In genomic region chr6:26055670-26056582, GRCh38 we compare ENCODE assay signal across 8 cellular contexts. TPM values are rescaled to one million over a fixed set of nuclear protein-coding genes. Genes with fewer than 3 reads are reported as not detected.
A peak's percentile ranks its signal among the peaks of the same experiment; 100 is the strongest.
DNase-seq lines count a peak whose midpoint lies in the region; ATAC-seq, FAIRE-seq and TF ChIP-seq lines count a peak whose summit lies in the region.

No MANE protein-coding gene starts in this region.

- H3K9me3 ChIP-seq in left ventricle myocardium inferior (replicated peaks) (no peaks in the 10 kb centered on the region), prostate gland (no peaks in the 10 kb centered on the region)

- peaks cover 28% of the 10 kb centered on the region for H3K4me1 ChIP-seq in left ventricle myocardium inferior
- H3K4me1 ChIP-seq in prostate gland (replicated peaks), result no peaks in the 10 kb centered on the region

- H3K4me3 ChIP-seq in left ventricle myocardium inferior (peak overlapping the region; percentile 78), prostate gland (peak overlapping the region; percentile 48 to 75)

- peak overlapping the region; percentile 91 for H3K27ac ChIP-seq in left ventricle myocardium inferior (replicated peaks)
- H3K27ac ChIP-seq in prostate gland, result peak overlapping the region; percentile 91 to 94

- TF ChIP-seq POLR2A in GM15510 (IDR thresholded peaks at IDR 0.05; ENCODE audit: borderline replicate concordance, extremely low read depth, insufficient read length), result peak; percentile 99
- TF ChIP-seq POLR2A in prostate gland (IDR thresholded peaks at IDR 0.05), result peak; percentile 96

- H3K36me3 ChIP-seq in left ventricle myocardium inferior (no peaks in the 10 kb centered on the region), prostate gland (no peaks in the 10 kb centered on the region)

- under 1% methylated on average over 51 of the region's 51 CpGs for WGBS in prostate gland

- intact Hi-C loops in left ventricle myocardium inferior (cut with micrococcal nuclease), result no loop called here
- intact Hi-C loops in prostate gland (cut with DNase I), result loop anchor here (2.0 to 10.0 kb wide), 3 partner anchors 47 to 1089 kb away; a partner anchor contains a TSS

- H3K27me3 ChIP-seq in left ventricle myocardium inferior (ENCODE audit: low read depth), result no peaks in the 10 kb centered on the region
- no peaks in the 10 kb centered on the region for H3K27me3 ChIP-seq in prostate gland (replicated peaks; ENCODE audit: insufficient read depth)

- TF ChIP-seq CTCF in left ventricle myocardium inferior (IDR thresholded peaks at IDR 0.05; ENCODE audit: borderline replicate concordance), result no peak
- peak in 1 of 4 experiments; percentile 26 for TF ChIP-seq CTCF in prostate gland (IDR thresholded peaks at IDR 0.05)

- FAIRE-seq in urothelium cell line (lab: Jason Lieb, UNC), result no peak

- peak; percentile 66 for ATAC-seq in HG02852 (IDR thresholded peaks at IDR 0.05; ENCODE audit: unreplicated experiment)

- DNase-seq in NCI-H1417 treated with DMSO at 0.1 percent for 48 hours (lab: John Stamatoyannopoulos, UW), result peak; percentile 50
- peak; percentile 72 for DNase-seq in T follicular helper cell (ENCODE audit: low read depth)
- DNase-seq in amygdala (lab: John Stamatoyannopoulos, UW), result peak; percentile 23 to 92 (median 78)
- DNase-seq in left ventricle myocardium inferior, result peak; percentile 88
- peak; percentile 96 for DNase-seq in prostate gland (ENCODE audit: low spot score)
- peak; percentile 92 for DNase-seq in urothelium cell line (ENCODE audit: low spot score)

RNA-seq across cellular contexts. Expression of gene HFE, which starts 31.3 kb away (rescaled TPM):
- total RNA-seq in left ventricle myocardium inferior, result 3.4 TPM
- 10 to 100 TPM in 1 of 2 donors, 1 to 10 TPM in 1; 8.9 to 16.6 TPM for total RNA-seq in prostate gland

Comparison
In these comparisons a context has a peak if more than half of its experiments do, and no peak if none do; other contexts are left out.
1. Peak in every context shown above with its lines: DNase-seq, ATAC-seq, H3K4me3 ChIP-seq and H3K27ac ChIP-seq.